In genomic region chr11:64153831-64154230, GRCh38 we compare ENCODE assay signal across 15 cellular contexts. TPM values are rescaled to one million over a fixed set of nuclear protein-coding genes. Genes with fewer than 3 reads are reported as not detected.
DNase-seq lines count a peak whose midpoint lies in the region; ATAC-seq, FAIRE-seq and TF ChIP-seq lines count a peak whose summit lies in the region.
"Had no signal": no experiment of that assay in that cellular context is flagged by ENCODE, and none has a peak within 500 bp of the region (broad histone marks: within the 10 kb centered on the region; RNA-seq: fewer than 3 reads in every experiment).

No MANE protein-coding gene starts in this region.

- FAIRE-seq in HepG2 (lab: Jason Lieb, UNC) (no peak), K562 (lab: Jason Lieb, UNC) (no peak)
- FAIRE-seq: G401.6, HTR-8/SVneo had no signal

- no peak overlapping the region for H3K9ac ChIP-seq in HepG2 (ENCODE audit: insufficient read depth, low read depth, low read length)
- H3K9ac ChIP-seq in K562 (ENCODE audit: insufficient read depth in 1 of 2, low read depth in 2 of 2, low read length in 2 of 2): peak overlapping the region in 1 of 2 experiments; percentile 75; a peak in 1 of 4 replicates

- no peaks in the 10 kb centered on the region for H3K36me3 Mint-ChIP-seq in nephron progenitor cell (ENCODE audit: low read depth)
- H3K36me3 Mint-ChIP-seq: IgD-negative memory B cell had no signal

- TF ChIP-seq RAD21 in HepG2 (CRISPR knock-in tag; IDR thresholded peaks at IDR 0.05) (no peak), K562 (CRISPR knock-in tag; conservative IDR thresholded peaks at IDR 0.05 in 1 of 2, IDR thresholded peaks at IDR 0.05 in 1 of 2) (no peak)

- DNase-seq in HepG2 (ENCODE audit: low spot score) (peak; percentile 22), right lobe of liver (no peak), K562 (ENCODE audit: extremely low read depth in 1 of 4, low spot score in 3 of 4) (peak in 2 of 4 experiments; percentile 33 to 40), nephron progenitor cell (no peak), SJCRH30 (no peak), brain microvascular endothelial cell (no peak), NCI-H2029 treated with DMSO at 0.1 percent for 48 hours (lab: John Stamatoyannopoulos, UW) (no peak)
- DNase-seq: COR-L47, NCI-H774 had no signal

- H3K9me3 ChIP-seq in HepG2 (ENCODE audit: low read length) (no peaks in the 10 kb centered on the region), right lobe of liver (no peaks in the 10 kb centered on the region), K562 (replicated peaks; ENCODE audit: control insufficient read depth, insufficient read depth, low read depth, low read length) (no peaks in the 10 kb centered on the region), SJCRH30 (replicated peaks) (no peaks in the 10 kb centered on the region)

- TF ChIP-seq POLR2A in HepG2 (IDR thresholded peaks at IDR 0.05; ENCODE audit: insufficient read depth in 1 of 2, low read depth in 2 of 2, low read length in 2 of 2): no peak
- TF ChIP-seq POLR2A in right lobe of liver (IDR thresholded peaks at IDR 0.05): no peak
- TF ChIP-seq POLR2A in K562 (conservative IDR thresholded peaks at IDR 0.05): no peak

- POLR2A ChIA-PET in HepG2 (lab: Yijun Ruan, JAX) (no interaction called here), K562 (lab: Yijun Ruan, JAX) (no interaction called here)

- 0 out of 2 replicates have a peak overlapping the region, but pooled peaks have one; percentile 20 for H3K4me2 ChIP-seq in HepG2 (ENCODE audit: low read depth, low read length)
- H3K4me2 ChIP-seq in K562 (ENCODE audit: insufficient read depth, low read length): no peak overlapping the region
- H3K4me2 ChIP-seq: PC-9 had no signal

- TF ChIP-seq CTCF in HepG2 (CRISPR knock-in tag; IDR thresholded peaks at IDR 0.05): peak; percentile 17; the same call in 1 of the 2 replicates
- no peak for TF ChIP-seq CTCF in right lobe of liver (IDR thresholded peaks at IDR 0.05)
- TF ChIP-seq CTCF in K562 (IDR thresholded peaks at IDR 0.05 in 2 of 3, conservative IDR thresholded peaks at IDR 0.05 in 1 of 3; ENCODE audit: insufficient read depth in 2 of 3, low read depth in 1 of 3, low read length in 3 of 3): no peak
- TF ChIP-seq CTCF in nephron progenitor cell (IDR thresholded peaks at IDR 0.05): no peak
- no peak for TF ChIP-seq CTCF in brain microvascular endothelial cell (IDR thresholded peaks at IDR 0.05; ENCODE audit: low read depth, low read length, missing control alignments)

- no TSS peak for BruUV-seq in HepG2 (replicated peaks; lab: Mats Ljungman, UMichigan)
- no TSS peak for BruUV-seq in K562 (replicated peaks; lab: Mats Ljungman, UMichigan)

- H3K27ac Mint-ChIP-seq in nephron progenitor cell: no peak overlapping the region
- H3K27ac Mint-ChIP-seq: B cell had no signal

- no peaks in the 10 kb centered on the region for H3K27me3 ChIP-seq in HepG2 (ENCODE audit: control insufficient read depth in 1 of 2, insufficient read depth in 2 of 2, low read length in 2 of 2)
- H3K27me3 ChIP-seq in right lobe of liver: no peaks in the 10 kb centered on the region
- H3K27me3 ChIP-seq in K562 (ENCODE audit: control insufficient read depth in 2 of 2, insufficient read depth in 2 of 2, low read length in 2 of 2): no peaks in the 10 kb centered on the region
- no peaks in the 10 kb centered on the region for H3K27me3 ChIP-seq in SJCRH30
- no peaks in the 10 kb centered on the region for H3K27me3 ChIP-seq in brain microvascular endothelial cell (replicated peaks)

- H4K20me1 ChIP-seq in HepG2 (ENCODE audit: insufficient read depth, low read length) (peaks cover 21% of the 10 kb centered on the region; the same call in 1 of the 2 replicates), K562 (replicated peaks; ENCODE audit: control insufficient read depth, insufficient read depth, low read length) (peaks cover 34% of the 10 kb centered on the region)

- TF ChIP-seq EP300 in HepG2 (IDR thresholded peaks at IDR 0.05; ENCODE audit: low read depth in 2 of 2, low read length in 2 of 2) (no peak), HepG2 (CRISPR knock-in tag; IDR thresholded peaks at IDR 0.05; ENCODE audit: borderline replicate concordance) (no peak), K562 (IDR thresholded peaks at IDR 0.05; ENCODE audit: low read length) (no peak)

- H3K27me3 Mint-ChIP-seq in nephron progenitor cell (ENCODE audit: low read depth, poor library complexity): peaks cover 17% of the 10 kb centered on the region
- H3K27me3 Mint-ChIP-seq: B cell, IgD-negative memory B cell had no signal

- intact Hi-C loops in HepG2 (cut with micrococcal nuclease; ENCODE audit: unreplicated experiment): loop anchor here (10.0 kb wide), 1 partner anchor 319 kb away; the partner anchor contains the start of gene MARK2
- intact Hi-C loops in right lobe of liver (cut with DNase I): loop anchor here in 1 of 2 donors (5.0 kb wide), 1 partner anchor 157 kb away; no protein-coding TSS in a partner anchor
- intact Hi-C loops in K562 (cut with micrococcal nuclease): loop anchor here (5.0 kb wide), 1 partner anchor 387 kb away; the partner anchor contains the start of gene ZFTA

- H3K27ac ChIP-seq in HepG2 (ENCODE audit: extremely low read length, insufficient read depth, low read length) (no peak overlapping the region), right lobe of liver (no peak overlapping the region), K562 (ENCODE audit: extremely low read depth, low read depth, low read length) (no peak overlapping the region), SJCRH30 (no peak overlapping the region), brain microvascular endothelial cell (no peak overlapping the region)
- H3K27ac ChIP-seq: PC-9 had no signal

- peak overlapping the region; percentile 4 for H3K4me3 Mint-ChIP-seq in nephron progenitor cell
- H3K4me3 Mint-ChIP-seq: B cell, IgD-negative memory B cell had no signal

- H3K4me1 ChIP-seq in HepG2 (ENCODE audit: insufficient read depth, low read length) (peaks cover 34% of the 10 kb centered on the region), right lobe of liver (peaks cover 0 to 13% (median 6%) of the 10 kb centered on the region in 4 donors), K562 (replicated peaks in 1 of 2; ENCODE audit: control insufficient read depth in 2 of 2, insufficient read depth in 2 of 2, low read length in 2 of 2) (peaks cover 6 to 36% of the 10 kb centered on the region in 2 experiments; a peak in 4 of 5 replicates), SJCRH30 (peaks cover 9% of the 10 kb centered on the region; the same call in 1 of the 2 replicates)

- peak; percentile 17 for ATAC-seq in HepG2
- ATAC-seq in right lobe of liver: no peak
- peak; percentile 52 for ATAC-seq in K562
- no peak for ATAC-seq in GM21528 (IDR thresholded peaks at IDR 0.05; ENCODE audit: low FRiP score, unreplicated experiment)

- H3K9me1 ChIP-seq in K562 (ENCODE audit: control insufficient read depth, insufficient read depth, low read length): no peaks in the 10 kb centered on the region

- H3K36me3 ChIP-seq in HepG2 (replicated peaks in 1 of 2; ENCODE audit: control insufficient read depth in 1 of 2, insufficient read depth in 2 of 2, low read length in 2 of 2): peaks cover 10 to 28% of the 10 kb centered on the region in 2 experiments; a peak in 4 of 5 replicates
- peaks cover 0 to 2% (median 0%) of the 10 kb centered on the region in 4 donors for H3K36me3 ChIP-seq in right lobe of liver
- peaks cover 17% of the 10 kb centered on the region; the same call in 2 of the 3 replicates for H3K36me3 ChIP-seq in K562 (ENCODE audit: control insufficient read depth, insufficient read depth, low read length)
- no peaks in the 10 kb centered on the region; the same call in 1 of the 2 replicates for H3K36me3 ChIP-seq in SJCRH30
- H3K36me3 ChIP-seq in brain microvascular endothelial cell (replicated peaks): no peaks in the 10 kb centered on the region

- H3K4me1 Mint-ChIP-seq in nephron progenitor cell: peaks cover 24% of the 10 kb centered on the region
- H3K4me1 Mint-ChIP-seq: B cell had no signal

- in situ Hi-C loops in HepG2 (cut with HindIII; ENCODE audit: extremely low pct_ligation_motif_present, low pct_unique_long_range_greater_than_20kb) (no loop called here), K562 (cut with MboI) (no loop called here), brain microvascular endothelial cell (cut with HindIII; ENCODE audit: low pct_ligation_motif_present, low sequenced_read_pairs) (loop anchor here (25.0 kb wide), 1 partner anchor 317 kb away; the partner anchor contains the start of gene MARK2)

- H3K4me3 ChIP-seq in HepG2 (replicated peaks in 1 of 3; ENCODE audit: insufficient read depth in 1 of 3, low read depth in 2 of 3, low read length in 3 of 3): no peak overlapping the region
- H3K4me3 ChIP-seq in right lobe of liver: no peak overlapping the region
- H3K4me3 ChIP-seq in K562: no peak overlapping the region
- no peak overlapping the region for H3K4me3 ChIP-seq in SJCRH30
- H3K4me3 ChIP-seq in brain microvascular endothelial cell (ENCODE audit: low read depth, low read length): no peak overlapping the region
- H3K4me3 ChIP-seq: PC-9 had no signal

- H3K79me2 ChIP-seq in HepG2 (ENCODE audit: insufficient read depth, low read length): no peaks in the 10 kb centered on the region
- H3K79me2 ChIP-seq in K562 (ENCODE audit: control insufficient read depth, insufficient read depth, low read length): peaks cover 7% of the 10 kb centered on the region; the same call in 1 of the 3 replicates

- H3K9me3 Mint-ChIP-seq in nephron progenitor cell: no peaks in the 10 kb centered on the region
- H3K9me3 Mint-ChIP-seq: IgD-negative memory B cell had no signal

- H2AFZ ChIP-seq in HepG2 (ENCODE audit: low read length): no peak overlapping the region
- H2AFZ ChIP-seq in K562 (ENCODE audit: low read depth, low read length): no peak overlapping the region
- H2AFZ ChIP-seq: PC-9 had no signal

- CTCF ChIA-PET in HepG2 (lab: Yijun Ruan, JAX; ENCODE audit: low intra/inter-chr PET ratio, low total read pairs): no interaction called here
- CTCF ChIA-PET in K562 (lab: Yijun Ruan, JAX; ENCODE audit: low intra/inter-chr PET ratio): no interaction called here

- WGBS in HepG2 (ENCODE audit: low lambda C conversion rate): 14% methylated on average over 7 of the region's 7 CpGs
- 39% methylated on average over 6 of the region's 7 CpGs for WGBS in right lobe of liver (ENCODE audit: insufficient coverage, low coverage, low lambda C conversion rate, missing lambda C conversion rate)
- 8% methylated on average over 7 of the region's 7 CpGs for WGBS in K562 (ENCODE audit: insufficient coverage, low coverage, missing lambda C conversion rate)

RNA-seq across cellular contexts. Expression of gene MACROD1, which starts 12.1 kb away (rescaled TPM):
- total RNA-seq in HepG2 (2016; rRNA removed; fragmentation: Illumina TruSeq; extraction: Trizol) (34.5 and 39.6 TPM in 2 replicates), right lobe of liver (100 to 1,000 TPM in 1 of 6 experiments, 10 to 100 TPM in 5; 12.3 to 219 (median 27.8) TPM), K562 (2014; rRNA removed) (60.0 and 64.5 TPM in 2 replicates), K562 (2014; rRNA removed; fragmentation: Illumina TruSeq; extraction: Trizol) (25.5 and 25.9 TPM in 2 replicates), K562 (2015; rRNA removed; fragmentation: Illumina TruSeq; extraction: Trizol) (42.3 and 50.0 TPM in 2 replicates), K562 (2021) (45.2 and 47.3 TPM in 2 replicates)
- total RNA-seq in HepG2 (2016; cell fraction: cytosol; rRNA removed; fragmentation: Illumina TruSeq; extraction: Trizol; ENCODE audit: low read depth): 23.6 and 29.7 TPM in 2 replicates
- total RNA-seq in HepG2 (2016; cell fraction: insoluble cytoplasmic fraction; rRNA removed; fragmentation: Illumina TruSeq; extraction: Trizol): 43.8 and 49.2 TPM in 2 replicates
- total RNA-seq in HepG2 (2016; cell fraction: membrane; rRNA removed; fragmentation: Illumina TruSeq; extraction: Trizol): 16.2 and 21.8 TPM in 2 replicates
- total RNA-seq in HepG2 (2016; cell fraction: nucleus; rRNA removed; fragmentation: Illumina TruSeq; extraction: Trizol): 22.4 and 29.3 TPM in 2 replicates
- polyA plus RNA-seq in HepG2 (2011; rRNA removed) (23.1 and 33.3 TPM in 2 replicates), K562 (2011; rRNA removed) (26.4 and 31.0 TPM in 2 replicates), K562 (2014; fragmentation: Illumina TruSeq; extraction: Trizol) (13.4 and 19.4 TPM in 2 replicates), K562 (2014; fragmentation: Nextera tagmentation; extraction: Ambion mirVana) (1 to 10 TPM; 1.1 to 2.3 TPM), K562 (2014; rRNA removed) (45.7 and 54.9 TPM in 2 replicates)
- polyA plus RNA-seq in HepG2 (2011; cell fraction: cytosol; rRNA removed): 25.3 and 42.0 TPM in 2 replicates
- 93.7 and 126 TPM in 2 replicates for polyA plus RNA-seq in HepG2 (2011; cell fraction: nucleus; rRNA removed)
- 18.7 and 29.0 TPM in 2 replicates for polyA plus RNA-seq in HepG2 (2012)
- 25.1 and 25.8 TPM in 2 replicates for polyA plus RNA-seq in HepG2 (2016; cell fraction: cytosol; fragmentation: Illumina TruSeq; extraction: Trizol; ENCODE audit: low read depth)
- polyA plus RNA-seq in HepG2 (2016; cell fraction: insoluble cytoplasmic fraction; fragmentation: Illumina TruSeq; extraction: Trizol; ENCODE audit: low read depth): 30.6 and 31.8 TPM in 2 replicates
- 19.9 and 25.0 TPM in 2 replicates for polyA plus RNA-seq in HepG2 (2016; cell fraction: membrane; fragmentation: Illumina TruSeq; extraction: Trizol; ENCODE audit: low read depth)
- polyA plus RNA-seq in HepG2 (2016; cell fraction: nucleus; fragmentation: Illumina TruSeq; extraction: Trizol; ENCODE audit: insufficient read depth, low read depth): 40.3 and 41.4 TPM in 2 replicates
- 8.3 and 13.1 TPM in 2 replicates for polyA minus RNA-seq in HepG2 (2011; rRNA and poly(A)+ RNA removed; ENCODE audit: low replicate concordance)
- polyA minus RNA-seq in HepG2 (2011; cell fraction: cytosol; rRNA and poly(A)+ RNA removed): 10.1 and 10.9 TPM in 2 replicates
- polyA minus RNA-seq in HepG2 (2011; cell fraction: nucleus; rRNA and poly(A)+ RNA removed): 17.8 and 21.0 TPM in 2 replicates
- 63.3 and 92.7 TPM in 2 replicates for total RNA-seq in K562 (2011; cell fraction: chromatin; rRNA removed; ENCODE audit: low replicate concordance)
- total RNA-seq in K562 (2011; cell fraction: nucleolus; rRNA removed): 79.2 and 103 TPM in 2 replicates
- 54.7 and 61.3 TPM in 2 replicates for total RNA-seq in K562 (2011; cell fraction: nucleoplasm; rRNA removed)
- polyA plus RNA-seq in K562 (2011; cell fraction: cytosol; rRNA removed): 39.3 and 90.4 TPM in 2 replicates
- 128 and 166 TPM in 2 replicates for polyA plus RNA-seq in K562 (2011; cell fraction: nucleus; rRNA removed)
- 34.4 and 49.3 TPM in 2 replicates for polyA plus RNA-seq in K562 (2012)
- 12.7 and 14.8 TPM in 2 replicates for polyA minus RNA-seq in K562 (2011; rRNA and poly(A)+ RNA removed)
- polyA minus RNA-seq in K562 (2011; cell fraction: cytosol; rRNA and poly(A)+ RNA removed): 16.8 and 23.4 TPM in 2 replicates
- 20.7 and 28.4 TPM in 2 replicates for polyA minus RNA-seq in K562 (2011; cell fraction: nucleus; rRNA and poly(A)+ RNA removed)
- total RNA-seq in SJCRH30 (2014; rRNA removed; shearing (Covaris generic)): 25.6 and 26.3 TPM in 2 replicates

RNA-seq across cellular contexts. Expression of gene STIP1, which starts 32.1 kb away (rescaled TPM):
- 217 and 245 TPM in 2 replicates for total RNA-seq in HepG2 (2016; rRNA removed; fragmentation: Illumina TruSeq; extraction: Trizol)
- total RNA-seq in HepG2 (2016; cell fraction: cytosol; rRNA removed; fragmentation: Illumina TruSeq; extraction: Trizol; ENCODE audit: low read depth): 46.5 and 48.4 TPM in 2 replicates
- 218 and 244 TPM in 2 replicates for total RNA-seq in HepG2 (2016; cell fraction: insoluble cytoplasmic fraction; rRNA removed; fragmentation: Illumina TruSeq; extraction: Trizol)
- 61.0 and 67.1 TPM in 2 replicates for total RNA-seq in HepG2 (2016; cell fraction: membrane; rRNA removed; fragmentation: Illumina TruSeq; extraction: Trizol)
- 112 and 121 TPM in 2 replicates for total RNA-seq in HepG2 (2016; cell fraction: nucleus; rRNA removed; fragmentation: Illumina TruSeq; extraction: Trizol)
- polyA plus RNA-seq in HepG2 (2011; rRNA removed): 81.1 and 83.3 TPM in 2 replicates
- polyA plus RNA-seq in HepG2 (2011; cell fraction: cytosol; rRNA removed): 91.1 and 93.1 TPM in 2 replicates
- polyA plus RNA-seq in HepG2 (2011; cell fraction: nucleus; rRNA removed): 60.8 and 70.1 TPM in 2 replicates
- 137 and 145 TPM in 2 replicates for polyA plus RNA-seq in HepG2 (2012)
- 30.4 and 33.4 TPM in 2 replicates for polyA plus RNA-seq in HepG2 (2016; cell fraction: cytosol; fragmentation: Illumina TruSeq; extraction: Trizol; ENCODE audit: low read depth)
- polyA plus RNA-seq in HepG2 (2016; cell fraction: insoluble cytoplasmic fraction; fragmentation: Illumina TruSeq; extraction: Trizol; ENCODE audit: low read depth): 276 and 284 TPM in 2 replicates
- polyA plus RNA-seq in HepG2 (2016; cell fraction: membrane; fragmentation: Illumina TruSeq; extraction: Trizol; ENCODE audit: low read depth): 43.9 and 49.3 TPM in 2 replicates
- polyA plus RNA-seq in HepG2 (2016; cell fraction: nucleus; fragmentation: Illumina TruSeq; extraction: Trizol; ENCODE audit: insufficient read depth, low read depth): 175 and 176 TPM in 2 replicates
- 195 and 711 TPM in 2 replicates for polyA minus RNA-seq in HepG2 (2011; rRNA and poly(A)+ RNA removed; ENCODE audit: low replicate concordance)
- polyA minus RNA-seq in HepG2 (2011; cell fraction: cytosol; rRNA and poly(A)+ RNA removed): 90.4 and 98.8 TPM in 2 replicates
- 84.3 and 104 TPM in 2 replicates for polyA minus RNA-seq in HepG2 (2011; cell fraction: nucleus; rRNA and poly(A)+ RNA removed)
- 100 to 1,000 TPM in 1 of 6 experiments, 10 to 100 TPM in 5; 27.6 to 110 (median 59.4) TPM for total RNA-seq in right lobe of liver
- total RNA-seq in K562 (2011; cell fraction: chromatin; rRNA removed; ENCODE audit: low replicate concordance): 306 and 548 TPM in 2 replicates
- 286 and 316 TPM in 2 replicates for total RNA-seq in K562 (2011; cell fraction: nucleolus; rRNA removed)
- 232 and 255 TPM in 2 replicates for total RNA-seq in K562 (2011; cell fraction: nucleoplasm; rRNA removed)
- 407 and 459 TPM in 2 replicates for total RNA-seq in K562 (2014; rRNA removed)
- 340 and 344 TPM in 2 replicates for total RNA-seq in K562 (2014; rRNA removed; fragmentation: Illumina TruSeq; extraction: Trizol)
- 363 and 385 TPM in 2 replicates for total RNA-seq in K562 (2015; rRNA removed; fragmentation: Illumina TruSeq; extraction: Trizol)
- 346 and 350 TPM in 2 replicates for total RNA-seq in K562 (2021)
- polyA plus RNA-seq in K562 (2011; rRNA removed): 324 and 332 TPM in 2 replicates
- 186 and 200 TPM in 2 replicates for polyA plus RNA-seq in K562 (2011; cell fraction: cytosol; rRNA removed)
- polyA plus RNA-seq in K562 (2011; cell fraction: nucleus; rRNA removed): 175 and 176 TPM in 2 replicates
- 218 and 368 TPM in 2 replicates for polyA plus RNA-seq in K562 (2012)
- 358 and 465 TPM in 2 replicates for polyA plus RNA-seq in K562 (2014; fragmentation: Illumina TruSeq; extraction: Trizol)
- 100 to 1,000 TPM in 1 of 2 experiments, 10 to 100 TPM in 1; 58.1 to 122 TPM for polyA plus RNA-seq in K562 (2014; fragmentation: Nextera tagmentation; extraction: Ambion mirVana)
- polyA plus RNA-seq in K562 (2014; rRNA removed): 353 and 363 TPM in 2 replicates
- polyA minus RNA-seq in K562 (2011; rRNA and poly(A)+ RNA removed): 415 and 509 TPM in 2 replicates
- 226 and 244 TPM in 2 replicates for polyA minus RNA-seq in K562 (2011; cell fraction: cytosol; rRNA and poly(A)+ RNA removed)
- polyA minus RNA-seq in K562 (2011; cell fraction: nucleus; rRNA and poly(A)+ RNA removed): 111 and 217 TPM in 2 replicates
- 283 and 302 TPM in 2 replicates for total RNA-seq in SJCRH30 (2014; rRNA removed; shearing (Covaris generic))

RNA-seq across cellular contexts. Expression of gene FERMT3, which starts 52.7 kb away (rescaled TPM):
- total RNA-seq in HepG2 (2016; rRNA removed; fragmentation: Illumina TruSeq; extraction: Trizol) (not detected in 2 replicates), right lobe of liver (10 to 100 TPM in 1 of 6 experiments, 1 to 10 TPM in 5; 5.1 to 17.3 (median 8.1) TPM), K562 (2014; rRNA removed) (192 and 205 TPM in 2 replicates), K562 (2014; rRNA removed; fragmentation: Illumina TruSeq; extraction: Trizol) (25.5 and 39.3 TPM in 2 replicates), K562 (2015; rRNA removed; fragmentation: Illumina TruSeq; extraction: Trizol) (74.5 and 79.5 TPM in 2 replicates), K562 (2021) (249 and 275 TPM in 2 replicates)
- total RNA-seq in HepG2 (2016; cell fraction: cytosol; rRNA removed; fragmentation: Illumina TruSeq; extraction: Trizol; ENCODE audit: low read depth): not detected in 2 replicates
- 0.30 TPM in 1 of 2 replicates, not detected in the other for total RNA-seq in HepG2 (2016; cell fraction: insoluble cytoplasmic fraction; rRNA removed; fragmentation: Illumina TruSeq; extraction: Trizol)
- total RNA-seq in HepG2 (2016; cell fraction: membrane; rRNA removed; fragmentation: Illumina TruSeq; extraction: Trizol): 0.22 TPM in 1 of 2 replicates, not detected in the other
- total RNA-seq in HepG2 (2016; cell fraction: nucleus; rRNA removed; fragmentation: Illumina TruSeq; extraction: Trizol): not detected in 2 replicates
- polyA plus RNA-seq in HepG2 (2011; rRNA removed) (0.16 and 0.29 TPM in 2 replicates), K562 (2011; rRNA removed) (79.7 and 134 TPM in 2 replicates), K562 (2014; fragmentation: Illumina TruSeq; extraction: Trizol) (98.1 and 207 TPM in 2 replicates), K562 (2014; fragmentation: Nextera tagmentation; extraction: Ambion mirVana) (1 to 10 TPM; 3.2 to 7.2 TPM), K562 (2014; rRNA removed) (169 and 202 TPM in 2 replicates)
- polyA plus RNA-seq in HepG2 (2011; cell fraction: cytosol; rRNA removed): 0.11 and 0.15 TPM in 2 replicates
- 2.4 and 3.6 TPM in 2 replicates for polyA plus RNA-seq in HepG2 (2011; cell fraction: nucleus; rRNA removed)
- polyA plus RNA-seq in HepG2 (2012): 0.40 and 0.93 TPM in 2 replicates
- polyA plus RNA-seq in HepG2 (2016; cell fraction: cytosol; fragmentation: Illumina TruSeq; extraction: Trizol; ENCODE audit: low read depth): not detected in 2 replicates
- polyA plus RNA-seq in HepG2 (2016; cell fraction: insoluble cytoplasmic fraction; fragmentation: Illumina TruSeq; extraction: Trizol; ENCODE audit: low read depth): not detected in 2 replicates
- polyA plus RNA-seq in HepG2 (2016; cell fraction: membrane; fragmentation: Illumina TruSeq; extraction: Trizol; ENCODE audit: low read depth): 0.08 TPM in 1 of 2 replicates, not detected in the other
- 0.75 TPM in 1 of 2 replicates, not detected in the other for polyA plus RNA-seq in HepG2 (2016; cell fraction: nucleus; fragmentation: Illumina TruSeq; extraction: Trizol; ENCODE audit: insufficient read depth, low read depth)
- polyA minus RNA-seq in HepG2 (2011; rRNA and poly(A)+ RNA removed; ENCODE audit: low replicate concordance): 0.76 and 0.91 TPM in 2 replicates
- not detected in 2 replicates for polyA minus RNA-seq in HepG2 (2011; cell fraction: cytosol; rRNA and poly(A)+ RNA removed)
- 0.12 and 1.3 TPM in 2 replicates for polyA minus RNA-seq in HepG2 (2011; cell fraction: nucleus; rRNA and poly(A)+ RNA removed)
- 73.9 and 265 TPM in 2 replicates for total RNA-seq in K562 (2011; cell fraction: chromatin; rRNA removed; ENCODE audit: low replicate concordance)
- 233 and 244 TPM in 2 replicates for total RNA-seq in K562 (2011; cell fraction: nucleolus; rRNA removed)
- total RNA-seq in K562 (2011; cell fraction: nucleoplasm; rRNA removed): 103 and 120 TPM in 2 replicates
- 111 and 282 TPM in 2 replicates for polyA plus RNA-seq in K562 (2011; cell fraction: cytosol; rRNA removed)
- polyA plus RNA-seq in K562 (2011; cell fraction: nucleus; rRNA removed): 306 and 623 TPM in 2 replicates
- polyA plus RNA-seq in K562 (2012): 176 and 251 TPM in 2 replicates
- polyA minus RNA-seq in K562 (2011; rRNA and poly(A)+ RNA removed): 29.0 and 41.3 TPM in 2 replicates
- 111 and 123 TPM in 2 replicates for polyA minus RNA-seq in K562 (2011; cell fraction: cytosol; rRNA and poly(A)+ RNA removed)
- 68.5 and 84.4 TPM in 2 replicates for polyA minus RNA-seq in K562 (2011; cell fraction: nucleus; rRNA and poly(A)+ RNA removed)
- total RNA-seq in SJCRH30 (2014; rRNA removed; shearing (Covaris generic)): 4.9 and 8.6 TPM in 2 replicates

Comparison
In these comparisons a context has a peak if more than half of its experiments do, and no peak if none do; other contexts are left out.
1. ATAC-seq: peak in HepG2 (single experiment) and K562 (single experiment); none in right lobe of liver (0 of 4) and GM21528 (single experiment).
2. Of the 241 proteins assayed by ChIP-seq in both HepG2 and K562: peak only in HepG2: CTCF, ETV5, GABPB1, NR2F6, PATZ1, THRA and 1 more; only in K562: ESRRA; in both: none; in neither: 232; mixed calls (peak in some experiments, not most) for 1.